Comparison of ENCODE assay signal across 13 cellular contexts in the genomic region with DNA sequence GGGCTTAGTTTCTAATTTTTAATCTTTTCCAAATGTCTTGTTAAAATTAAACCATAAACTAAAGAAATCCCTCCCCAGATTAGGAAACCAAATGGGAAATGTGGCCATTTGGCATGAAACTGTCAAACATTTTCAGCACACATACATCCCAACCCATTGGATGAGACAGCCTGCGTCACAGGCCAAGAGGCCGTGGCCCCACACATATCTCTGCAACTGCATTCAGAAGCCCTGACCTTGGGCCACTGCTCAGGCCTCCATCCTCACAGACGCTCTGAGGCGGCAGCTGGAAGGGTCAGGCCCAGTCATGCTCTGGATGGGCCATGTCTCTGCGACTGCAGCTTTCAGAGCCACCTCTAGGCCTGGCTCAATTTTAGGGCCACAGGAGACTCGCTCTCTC.
DNase-seq lines count a peak whose midpoint lies in the region.
"Had no signal": no experiment of that assay in that cellular context is flagged by ENCODE, and none has a peak within 500 bp of the region (broad histone marks: within the 10 kb centered on the region; RNA-seq: fewer than 3 reads in every experiment).

No MANE protein-coding gene starts in this region.

- H3K23ac ChIP-seq in mesenchymal stem cell (ENCODE audit: low read length in 2 of 2), result no peak overlapping the region

- 91% methylated on average over 6 of the region's 6 CpGs for WGBS in mesenchymal stem cell

- no peak overlapping the region for H3K4me3 ChIP-seq in mesenchymal stem cell (ENCODE audit: insufficient read depth in 1 of 2, low read depth in 1 of 2, low read length in 2 of 2)
- H3K4me3 ChIP-seq in stomach smooth muscle (ENCODE audit: low read length in 2 of 2), result no peak overlapping the region

- no peak overlapping the region for H3K14ac ChIP-seq in mesenchymal stem cell (ENCODE audit: low read length in 2 of 2)

- no peak overlapping the region for H2BK5ac ChIP-seq in mesenchymal stem cell (ENCODE audit: low read depth, low read length, poor library complexity, severe bottlenecking)

- no peaks in the 10 kb centered on the region for H3K79me1 ChIP-seq in mesenchymal stem cell (replicated peaks; ENCODE audit: low read length, poor library complexity, severe bottlenecking)

- H3K36me3 ChIP-seq in mesenchymal stem cell (ENCODE audit: control insufficient read depth in 1 of 2, insufficient read depth in 2 of 2, low read depth in 1 of 2, low read length in 2 of 2) (no peaks in the 10 kb centered on the region), stomach smooth muscle (ENCODE audit: control insufficient read depth in 2 of 2, insufficient read depth in 2 of 2, low read length in 2 of 2) (no peaks in the 10 kb centered on the region)

- H3K4me1 ChIP-seq in mesenchymal stem cell (ENCODE audit: control insufficient read depth, insufficient read depth, low read depth, low read length) (no peaks in the 10 kb centered on the region), stomach smooth muscle (ENCODE audit: control insufficient read depth, insufficient read depth, low read length) (peaks cover 12% of the 10 kb centered on the region)

- no peak overlapping the region for H3K27ac ChIP-seq in mesenchymal stem cell (ENCODE audit: low read length, poor library complexity, severe bottlenecking)
- H3K27ac ChIP-seq in stomach smooth muscle (ENCODE audit: low read length), result peak overlapping the region; percentile 20

- H2AFZ ChIP-seq in mesenchymal stem cell (ENCODE audit: low read depth, low read length), result no peak overlapping the region

- H4K8ac ChIP-seq in mesenchymal stem cell (ENCODE audit: low read length), result no peak overlapping the region

- H3K9ac ChIP-seq in mesenchymal stem cell (ENCODE audit: low read length) (peak overlapping the region; percentile 43), stomach smooth muscle (ENCODE audit: low read length in 2 of 2) (no peak overlapping the region)

- H4K91ac ChIP-seq in mesenchymal stem cell (ENCODE audit: low read length), result no peak overlapping the region

- H3K18ac ChIP-seq in mesenchymal stem cell (ENCODE audit: low read depth in 1 of 2, low read length in 2 of 2), result no peak overlapping the region

- H2BK12ac ChIP-seq in mesenchymal stem cell (ENCODE audit: low read length in 2 of 2), result no peak overlapping the region

- no peak overlapping the region for H2BK15ac ChIP-seq in mesenchymal stem cell (ENCODE audit: low read depth, poor library complexity, severe bottlenecking)

- no peaks in the 10 kb centered on the region for H3K27me3 ChIP-seq in mesenchymal stem cell (ENCODE audit: control insufficient read depth in 1 of 2, insufficient read depth in 1 of 2, low read length in 2 of 2)
- no peaks in the 10 kb centered on the region for H3K27me3 ChIP-seq in stomach smooth muscle (ENCODE audit: control insufficient read depth in 1 of 2, insufficient read depth in 2 of 2, low read length in 2 of 2)

- DNase-seq in GM03348 (ENCODE audit: low spot score) (peak; percentile 32), fibroblast of peridontal ligament (ENCODE audit: extremely low read depth) (peak; percentile 62), mesenchymal stem cell (no peak), iPS-NIHi7 (ENCODE audit: extremely low spot score) (no peak), kidney glomerular epithelial cell (lab: John Stamatoyannopoulos, UW) (no peak), activated gamma-delta T cell (lab: John Stamatoyannopoulos, UW) (no peak)
- no peak for DNase-seq in stimulated activated CD4-positive, alpha-beta T cell treated with anti-CD3 and anti-CD28 coated beads, Interleukin-12 subunit alpha, Interleukin-12 subunit beta, amount 100 ng/mL, for 4 hours
- DNase-seq: activated naive CD4-positive, alpha-beta T cell treated with anti-CD3 and anti-CD28 coated beads, Interleukin-2, amount 10 ng/mL, durations not matched to agents 7 days and 5 days; C1 segment of cervical spinal cord; caudate nucleus; NCI-H2107; stimulated activated CD4-positive, alpha-beta T cell treated with anti-CD3 and anti-CD28 coated beads, Interleukin-15, amount 100 ng/mL, for 24 hours had no signal

- no peak overlapping the region for H2AK5ac ChIP-seq in mesenchymal stem cell (ENCODE audit: low read length, severe bottlenecking)

- peaks cover 7% of the 10 kb centered on the region for H3K9me3 ChIP-seq in mesenchymal stem cell (ENCODE audit: control insufficient read depth, low read length)
- no peaks in the 10 kb centered on the region for H3K9me3 ChIP-seq in stomach smooth muscle (ENCODE audit: control insufficient read depth in 2 of 2, low read length in 2 of 2)

- H3K4ac ChIP-seq in mesenchymal stem cell (ENCODE audit: low read depth in 1 of 2, low read length in 2 of 2), result no peak overlapping the region

- H3K4me2 ChIP-seq in mesenchymal stem cell (ENCODE audit: low read length, poor library complexity, severe bottlenecking), result no peak overlapping the region

- H2BK120ac ChIP-seq in mesenchymal stem cell (ENCODE audit: low read depth, low read length), result no peak overlapping the region

Comparison
In these comparisons a context has a peak if more than half of its experiments do, and no peak if none do; other contexts are left out.
1. DNase-seq: peak in GM03348 (single experiment) and fibroblast of peridontal ligament (single experiment); none in mesenchymal stem cell (single experiment), iPS-NIHi7 (single experiment), stimulated activated CD4-positive, alpha-beta T cell treated with anti-CD3 and anti-CD28 coated beads, Interleukin-12 subunit alpha, Interleukin-12 subunit beta, amount 100 ng/mL, for 4 hours (single experiment), kidney glomerular epithelial cell (single experiment) and activated gamma-delta T cell (single experiment).